In the genomic region with DNA sequence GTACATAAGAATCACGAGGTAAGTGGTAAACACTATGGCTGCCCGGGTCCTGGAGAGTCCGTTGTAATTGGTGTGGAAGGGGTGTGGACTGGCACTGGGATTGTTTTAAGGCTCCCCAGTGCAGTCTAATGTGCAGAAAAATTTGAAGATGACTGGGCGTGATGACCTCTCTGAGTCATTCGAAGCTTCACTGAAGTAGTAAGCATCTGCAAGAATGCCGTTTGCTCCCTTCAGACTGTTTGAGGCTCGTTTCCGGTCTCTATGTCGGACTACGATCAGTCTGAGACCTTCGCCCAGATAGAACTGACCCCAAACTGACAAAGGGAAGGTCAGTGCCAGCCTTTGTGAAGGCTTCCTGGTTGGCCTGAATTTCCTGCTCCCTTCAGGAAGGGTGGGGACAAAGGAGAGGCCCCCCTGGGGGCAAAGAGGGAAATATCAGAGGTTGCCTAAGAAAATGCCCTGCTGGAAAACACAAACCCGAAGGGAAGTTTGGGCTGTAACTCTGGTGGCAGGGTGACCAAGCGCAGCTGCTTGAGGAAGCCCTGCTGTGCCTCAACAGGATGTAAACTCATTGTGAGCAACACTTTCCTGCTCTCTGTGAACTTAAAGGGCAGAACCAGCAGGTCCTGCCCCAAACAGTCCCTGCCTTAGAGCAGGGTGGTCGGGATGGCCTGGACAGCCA, we compare ENCODE assay signal across 8 cellular contexts. TPM values are rescaled to one million over a fixed set of nuclear protein-coding genes. Genes with fewer than 3 reads are reported as not detected.
A peak's percentile ranks its signal among the peaks of the same experiment; 100 is the strongest.
DNase-seq lines count a peak whose midpoint lies in the region; ATAC-seq and TF ChIP-seq lines count a peak whose summit lies in the region.

No MANE protein-coding gene starts in this region.

- WGBS in endodermal cell (ENCODE audit: insufficient coverage in 1 of 2, insufficient read length in 1 of 2), 2 experiments = 93 to 94% methylated on average over 13 to 14 of the region's 14 CpGs

- H3K27me3 ChIP-seq in right atrium auricular region (no peaks in the 10 kb centered on the region), endodermal cell (ENCODE audit: control insufficient read depth, insufficient read depth, low read length, poor library complexity, severe bottlenecking) (no peaks in the 10 kb centered on the region)

- H3K4me3 Mint-ChIP-seq in activated T-cell treated with anti-CD3 and anti-CD28 coated beads, Interleukin-2, amount 50 U/mL, for 72 hours = peak overlapping the region; percentile 74 to 87
- H3K4me3 Mint-ChIP-seq in stimulated activated memory B cell treated with anti-CD40 and anti-IgM and Interleukin-4, amounts not matched to agents 10 μg/mL and 1 μg/mL and 100 μg/mL, for 72 hours = peak overlapping the region; percentile 52
- H3K4me3 Mint-ChIP-seq in endodermal cell = no peak overlapping the region

- H3K27ac ChIP-seq in right atrium auricular region (peak overlapping the region; percentile 18 to 29), endodermal cell (ENCODE audit: low read depth, low read length) (no peak overlapping the region)

- H3K4me1 ChIP-seq in right atrium auricular region = peaks cover 0 to 34% of the 10 kb centered on the region in 2 donors
- peaks cover 3% of the 10 kb centered on the region for H3K4me1 ChIP-seq in endodermal cell (ENCODE audit: control insufficient read depth, insufficient read depth, low read length)

- peaks cover 67% of the 10 kb centered on the region for H3K4me1 Mint-ChIP-seq in activated T-cell treated with anti-CD3 and anti-CD28 coated beads, Interleukin-2, amount 50 U/mL, for 72 hours (ENCODE audit: low read depth)
- peaks cover 49% of the 10 kb centered on the region for H3K4me1 Mint-ChIP-seq in stimulated activated memory B cell treated with anti-CD40 and anti-IgM and Interleukin-4, amounts not matched to agents 10 μg/mL and 1 μg/mL and 100 μg/mL, for 72 hours
- H3K4me1 Mint-ChIP-seq in endodermal cell = peaks cover 32% of the 10 kb centered on the region

- H3K9me3 ChIP-seq in right atrium auricular region (no peaks in the 10 kb centered on the region), endodermal cell (ENCODE audit: control insufficient read depth, low read length) (no peaks in the 10 kb centered on the region)

- no peak overlapping the region for H3K9ac ChIP-seq in endodermal cell (ENCODE audit: extremely low read depth, low read length, poor library complexity, severe bottlenecking)

- peak; percentile 39 for ATAC-seq in GM18858 (IDR thresholded peaks at IDR 0.05; ENCODE audit: unreplicated experiment)
- ATAC-seq in activated T-cell treated with anti-CD3 and anti-CD28 coated beads, Interleukin-2, amount 50 U/mL, for 72 hours (replicated peaks in 1 of 2) = peak; percentile 78 to 83
- ATAC-seq in stimulated activated memory B cell treated with anti-CD40 and anti-IgM and Interleukin-4, amounts not matched to agents 10 μg/mL and 1 μg/mL and 100 μg/mL, for 72 hours = peak; percentile 75

- TF ChIP-seq CTCF in right atrium auricular region (IDR thresholded peaks at IDR 0.05) (no peak), endodermal cell (conservative IDR thresholded peaks at IDR 0.05) (no peak)

- no peaks in the 10 kb centered on the region for H3K27me3 Mint-ChIP-seq in activated T-cell treated with anti-CD3 and anti-CD28 coated beads, Interleukin-2, amount 50 U/mL, for 72 hours (ENCODE audit: low read depth)
- no peaks in the 10 kb centered on the region for H3K27me3 Mint-ChIP-seq in stimulated activated memory B cell treated with anti-CD40 and anti-IgM and Interleukin-4, amounts not matched to agents 10 μg/mL and 1 μg/mL and 100 μg/mL, for 72 hours
- H3K27me3 Mint-ChIP-seq in endodermal cell (ENCODE audit: insufficient read depth) = no peaks in the 10 kb centered on the region

- H3K27ac Mint-ChIP-seq in activated T-cell treated with anti-CD3 and anti-CD28 coated beads, Interleukin-2, amount 50 U/mL, for 72 hours = peak overlapping the region; percentile 95
- peak overlapping the region; percentile 92 for H3K27ac Mint-ChIP-seq in stimulated activated memory B cell treated with anti-CD40 and anti-IgM and Interleukin-4, amounts not matched to agents 10 μg/mL and 1 μg/mL and 100 μg/mL, for 72 hours
- H3K27ac Mint-ChIP-seq in endodermal cell = no peak overlapping the region

- peaks cover 0 to 2% of the 10 kb centered on the region in 2 donors for H3K36me3 Mint-ChIP-seq in activated T-cell treated with anti-CD3 and anti-CD28 coated beads, Interleukin-2, amount 50 U/mL, for 72 hours (ENCODE audit: insufficient read depth in 2 of 2)
- no peaks in the 10 kb centered on the region for H3K36me3 Mint-ChIP-seq in stimulated activated memory B cell treated with anti-CD40 and anti-IgM and Interleukin-4, amounts not matched to agents 10 μg/mL and 1 μg/mL and 100 μg/mL, for 72 hours
- peaks cover 7% of the 10 kb centered on the region for H3K36me3 Mint-ChIP-seq in endodermal cell (ENCODE audit: low read depth)

- H3K36me3 ChIP-seq in right atrium auricular region (no peaks in the 10 kb centered on the region), endodermal cell (ENCODE audit: control insufficient read depth, insufficient read depth, low read length) (no peaks in the 10 kb centered on the region)

- no peaks in the 10 kb centered on the region for H3K9me3 Mint-ChIP-seq in activated T-cell treated with anti-CD3 and anti-CD28 coated beads, Interleukin-2, amount 50 U/mL, for 72 hours
- no peaks in the 10 kb centered on the region for H3K9me3 Mint-ChIP-seq in stimulated activated memory B cell treated with anti-CD40 and anti-IgM and Interleukin-4, amounts not matched to agents 10 μg/mL and 1 μg/mL and 100 μg/mL, for 72 hours
- no peaks in the 10 kb centered on the region for H3K9me3 Mint-ChIP-seq in endodermal cell

- DNase-seq in HPDE6-E6E7 (ENCODE audit: extremely low spot score) = peak; percentile 19
- peak; percentile 63 to 67 for DNase-seq in activated T-cell treated with anti-CD3 and anti-CD28 coated beads, Interleukin-2, amount 50 U/mL, for 72 hours
- DNase-seq in right atrium auricular region (ENCODE audit: low spot score) = no peak
- DNase-seq in endodermal cell = no peak
- no peak for DNase-seq in NCI-H2227 treated with DMSO at 0.1 percent for 48 hours (lab: John Stamatoyannopoulos, UW)
- no peak for DNase-seq in HUDEP-2 (lab: John Stamatoyannopoulos, UW; ENCODE audit: unreplicated experiment in 76 of 76)

- H3K4me3 ChIP-seq in right atrium auricular region (no peak overlapping the region), endodermal cell (ENCODE audit: low read length) (no peak overlapping the region)

RNA-seq across cellular contexts. Expression of a gene that starts 34.6 kb away (rescaled TPM):
- total RNA-seq in activated T-cell treated with anti-CD3 and anti-CD28 coated beads, Interleukin-2, amount 50 U/mL, for 72 hours = 10 to 100 TPM in 1 of 2 donors, 1 to 10 TPM in 1; 5.9 to 11.0 TPM
- total RNA-seq in right atrium auricular region = 10 to 100 TPM; 10.3 to 16.2 TPM
- total RNA-seq in endodermal cell = 10 to 100 TPM; 25.7 to 27.8 TPM
- polyA plus RNA-seq in endodermal cell (2013, experiment 1 of 2) = 17.7 TPM
- polyA plus RNA-seq in endodermal cell (2013, experiment 2 of 2) = 13.5 TPM

RNA-seq across cellular contexts. Expression of a gene that starts 34.8 kb away (rescaled TPM):
- 10 to 100 TPM; 25.2 to 25.9 TPM for total RNA-seq in activated T-cell treated with anti-CD3 and anti-CD28 coated beads, Interleukin-2, amount 50 U/mL, for 72 hours
- 10 to 100 TPM; 12.3 to 13.2 TPM for total RNA-seq in right atrium auricular region
- 10 to 100 TPM; 39.4 to 41.8 TPM for total RNA-seq in endodermal cell
- 24.6 TPM for polyA plus RNA-seq in endodermal cell (2013, experiment 1 of 2)
- polyA plus RNA-seq in endodermal cell (2013, experiment 2 of 2) = 23.7 TPM

Comparison
In these comparisons a context has a peak if more than half of its experiments do, and no peak if none do; other contexts are left out.
1. DNase-seq: peak in HPDE6-E6E7 (single experiment) and activated T-cell treated with anti-CD3 and anti-CD28 coated beads, Interleukin-2, amount 50 U/mL, for 72 hours (2 of 2); none in right atrium auricular region (single experiment), endodermal cell (single experiment), NCI-H2227 treated with DMSO at 0.1 percent for 48 hours (single experiment) and HUDEP-2 (0 of 76).
2. Peak in every context shown above with its lines, with median percentiles within 50 percentile points of each other: ATAC-seq.